1 cellular context compared by ENCODE assay signal in genomic region chr17:66942453-66943264, GRCh38.
TF ChIP-seq lines count a peak whose summit lies in the region.

No MANE protein-coding gene starts in this region.

TF ChIP-seq in WTC11, 78 proteins besides CTCF, POLR2A, EP300 and RAD21 (continued from another document):
- TF ChIP-seq GTF2I (CRISPR knock-in tag; conservative IDR thresholded peaks at IDR 0.05), result 0 out of 2 replicates have a peak, but pooled peaks have one; percentile 15
- TF ChIP-seq JAZF1 (CRISPR knock-in tag; IDR thresholded peaks at IDR 0.05), result no peak
